Comparison of ENCODE assay signal across 26 cellular contexts in the genomic region with DNA sequence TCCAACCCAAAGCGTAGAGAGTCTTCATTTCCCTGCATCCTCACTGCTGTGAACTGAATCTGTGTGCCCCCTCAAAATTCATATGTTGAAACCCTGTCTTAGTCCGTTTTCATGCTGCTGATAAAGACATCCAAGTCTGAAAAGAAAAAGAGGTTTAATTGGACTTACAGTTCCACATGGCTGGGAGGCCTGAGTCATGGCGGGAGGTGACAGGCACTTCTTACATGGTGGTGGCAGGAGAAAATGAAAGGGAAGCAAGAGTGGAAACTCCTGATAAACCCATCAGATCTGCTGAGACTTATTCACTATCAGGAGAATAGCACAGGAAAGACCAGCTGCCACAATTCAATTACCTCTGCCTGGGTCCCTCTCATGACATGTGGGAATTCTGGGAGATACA. TPM values are rescaled to one million over a fixed set of nuclear protein-coding genes. Genes with fewer than 3 reads are reported as not detected.
"Had no signal": no experiment of that assay in that cellular context is flagged by ENCODE, and none has a peak within 500 bp of the region (broad histone marks: within the 10 kb centered on the region; RNA-seq: fewer than 3 reads in every experiment).

No MANE protein-coding gene starts in this region.

- H3K27ac ChIP-seq: dorsolateral prefrontal cortex, heart left ventricle, right atrium auricular region, sigmoid colon, skin epidermis, tibial nerve, upper lobe of right lung, vagina had no signal

- H3K27me3 ChIP-seq: dorsolateral prefrontal cortex, heart left ventricle, right atrium auricular region, sigmoid colon, tibial nerve, upper lobe of right lung, vagina had no signal

- DNase-seq: cortex of kidney; dorsolateral prefrontal cortex; effector CD8-positive, alpha-beta T cell; heart left ventricle; hippocampal formation; kidney glomerular epithelial cell; natural killer cell; posterior cingulate gyrus; sigmoid colon; stimulated activated CD4-positive, alpha-beta T cell treated with anti-CD3 and anti-CD28 coated beads, Interleukin-2, amount 100 ng/mL, for 48 hours; upper lobe of right lung had no signal

- H3K9me3 ChIP-seq: heart left ventricle, right atrium auricular region, sigmoid colon, tibial nerve, upper lobe of right lung, vagina had no signal

- FAIRE-seq: frontal cortex had no signal

- ATAC-seq: heart left ventricle; natural killer cell; stimulated activated memory B cell treated with anti-CD40 and anti-IgM and Interleukin-4, amounts not matched to agents 10 μg/mL and 1 μg/mL and 100 μg/mL, for 72 hours; upper lobe of right lung had no signal

- H3K4me3 ChIP-seq: dorsolateral prefrontal cortex, heart left ventricle, right atrium auricular region, sigmoid colon, skin epidermis, tibial nerve, upper lobe of right lung, vagina had no signal

- H3K36me3 ChIP-seq: heart left ventricle, right atrium auricular region, sigmoid colon, tibial nerve, upper lobe of right lung, vagina had no signal

RNA-seq across cellular contexts. Expression of gene CCDC42, which starts 3.1 kb away (rescaled TPM):
- total RNA-seq: glomerular endothelial cell, liver, lung microvascular endothelial cell, mesenteric fat pad, mononuclear cell, neural crest cell, osteocyte, right atrium auricular region, sigmoid colon, temporal lobe, tibial nerve, upper lobe of right lung, vagina had no signal
- polyA plus RNA-seq: esophagus, heart left ventricle had no signal

RNA-seq across cellular contexts. Expression of gene SPDYE4, which starts 10.6 kb away (rescaled TPM):
- total RNA-seq: dorsolateral prefrontal cortex, frontal cortex, glomerular endothelial cell, heart left ventricle, liver, lung microvascular endothelial cell, mesenteric fat pad, mononuclear cell, natural killer cell, neural crest cell, osteocyte, right atrium auricular region, sigmoid colon, temporal lobe, tibial nerve, upper lobe of right lung, vagina had no signal
- polyA plus RNA-seq: esophagus, heart left ventricle, liver, sigmoid colon had no signal

RNA-seq across cellular contexts. Expression of gene MFSD6L, which starts 51.4 kb away (rescaled TPM):
- total RNA-seq: frontal cortex, lung microvascular endothelial cell, mesenteric fat pad, neural crest cell, osteocyte, sigmoid colon, temporal lobe, tibial nerve, vagina had no signal
